In genomic region chr14:91399868-91400640, GRCh38 we compare ENCODE assay signal across 9 cellular contexts. TPM values are rescaled to one million over a fixed set of nuclear protein-coding genes. Genes with fewer than 3 reads are reported as not detected.
DNase-seq lines count a peak whose midpoint lies in the region; ATAC-seq and TF ChIP-seq lines count a peak whose summit lies in the region.
"Had no signal": no experiment of that assay in that cellular context is flagged by ENCODE, and none has a peak within 500 bp of the region (broad histone marks: within the 10 kb centered on the region; RNA-seq: fewer than 3 reads in every experiment).

No MANE protein-coding gene starts in this region.

- no peak for TF ChIP-seq CTCF in nephron progenitor cell (IDR thresholded peaks at IDR 0.05)

- POLR2A ChIA-PET in activated CD8-positive, alpha-beta T cell treated with anti-CD3 and anti-CD28 coated beads, Interleukin-2, amount 10 ng/mL, durations not matched to agents 7 days and 5 days (lab: Charles Lee): interaction anchor here (0.9 to 4.9 kb wide), 12 partner anchors 9 to 110 kb away, joined by 3 to 38 read pairs (median 5); partner anchors contain the start of genes CCDC88C and PPP4R3A

- H3K9me3 Mint-ChIP-seq in activated CD8-positive, alpha-beta T cell treated with anti-CD3 and anti-CD28 coated beads, Interleukin-2, amount 10 ng/mL, durations not matched to agents 7 days and 5 days (ENCODE audit: insufficient read depth): no peaks in the 10 kb centered on the region
- H3K9me3 Mint-ChIP-seq in nephron progenitor cell: peaks cover 6% of the 10 kb centered on the region

- DNase-seq in activated CD8-positive, alpha-beta T cell treated with anti-CD3 and anti-CD28 coated beads, Interleukin-2, amount 10 ng/mL, durations not matched to agents 7 days and 5 days: peak; percentile 70
- DNase-seq in nephron progenitor cell: no peak
- DNase-seq in glomerular visceral epithelial cell (ENCODE audit: extremely low spot score): no peak
- DNase-seq in hepatic stellate cell (ENCODE audit: low spot score): no peak
- no peak for DNase-seq in NCI-H1417 (lab: John Stamatoyannopoulos, UW)

- ATAC-seq in HG02759 (IDR thresholded peaks at IDR 0.05; ENCODE audit: unreplicated experiment): peak; percentile 42
- ATAC-seq in activated CD8-positive, alpha-beta T cell treated with anti-CD3 and anti-CD28 coated beads, Interleukin-2, amount 10 ng/mL, durations not matched to agents 7 days and 5 days: peak; percentile 48
- ATAC-seq in GM18870 (IDR thresholded peaks at IDR 0.05; ENCODE audit: unreplicated experiment): no peak
- ATAC-seq: SK-N-SH treated with all-trans-retinoic acid at 6 μM for 48 hours had no signal

- H3K27me3 Mint-ChIP-seq in activated CD8-positive, alpha-beta T cell treated with anti-CD3 and anti-CD28 coated beads, Interleukin-2, amount 10 ng/mL, durations not matched to agents 7 days and 5 days (ENCODE audit: low read depth): no peaks in the 10 kb centered on the region
- H3K27me3 Mint-ChIP-seq in nephron progenitor cell (ENCODE audit: low read depth, poor library complexity): peaks cover 6% of the 10 kb centered on the region

- peak overlapping the region; percentile 93 for H3K27ac Mint-ChIP-seq in activated CD8-positive, alpha-beta T cell treated with anti-CD3 and anti-CD28 coated beads, Interleukin-2, amount 10 ng/mL, durations not matched to agents 7 days and 5 days
- peak overlapping the region; percentile 17 for H3K27ac Mint-ChIP-seq in nephron progenitor cell

- CTCF ChIA-PET in activated CD8-positive, alpha-beta T cell treated with anti-CD3 and anti-CD28 coated beads, Interleukin-2, amount 10 ng/mL, durations not matched to agents 7 days and 5 days (lab: Charles Lee): interaction anchor here (0.9 to 10.7 kb wide), 16 partner anchors 8 to 85 kb away, joined by 3 to 151 read pairs (median 4); partner anchors contain the start of gene CCDC88C

- peak overlapping the region; percentile 100 for H3K4me3 Mint-ChIP-seq in activated CD8-positive, alpha-beta T cell treated with anti-CD3 and anti-CD28 coated beads, Interleukin-2, amount 10 ng/mL, durations not matched to agents 7 days and 5 days
- H3K4me3 Mint-ChIP-seq in nephron progenitor cell: peak overlapping the region; percentile 0

- TF ChIP-seq POLR2A in GM15510 (IDR thresholded peaks at IDR 0.05; ENCODE audit: borderline replicate concordance, extremely low read depth, insufficient read length): peak; percentile 21

- peaks cover 93% of the 10 kb centered on the region for H3K4me1 Mint-ChIP-seq in activated CD8-positive, alpha-beta T cell treated with anti-CD3 and anti-CD28 coated beads, Interleukin-2, amount 10 ng/mL, durations not matched to agents 7 days and 5 days (ENCODE audit: low read depth)
- H3K4me1 Mint-ChIP-seq in nephron progenitor cell: peaks cover 83% of the 10 kb centered on the region

- peaks cover 66% of the 10 kb centered on the region for H3K36me3 Mint-ChIP-seq in activated CD8-positive, alpha-beta T cell treated with anti-CD3 and anti-CD28 coated beads, Interleukin-2, amount 10 ng/mL, durations not matched to agents 7 days and 5 days (ENCODE audit: low read depth)
- peaks cover 22% of the 10 kb centered on the region for H3K36me3 Mint-ChIP-seq in nephron progenitor cell (ENCODE audit: low read depth)

RNA-seq across cellular contexts. Expression of gene CCDC88C, which starts 17.6 kb away (rescaled TPM):
- total RNA-seq in activated CD8-positive, alpha-beta T cell treated with anti-CD3 and anti-CD28 coated beads, Interleukin-2, amount 10 ng/mL, durations not matched to agents 7 days and 5 days: 100 to 1,000 TPM; 147 to 153 TPM
